Comparison of ENCODE assay signal across 1 cellular context in genomic region chr2:217801711-217802110, GRCh38.
TF ChIP-seq lines count a peak whose summit lies in the region.

No MANE protein-coding gene starts in this region.

TF ChIP-seq in WTC11, 78 proteins besides CTCF, POLR2A, EP300 and RAD21 (continued from another document):
- TF ChIP-seq ATF3 (CRISPR knock-in tag; conservative IDR thresholded peaks at IDR 0.05) = no peak
- TF ChIP-seq, protein P1, sequence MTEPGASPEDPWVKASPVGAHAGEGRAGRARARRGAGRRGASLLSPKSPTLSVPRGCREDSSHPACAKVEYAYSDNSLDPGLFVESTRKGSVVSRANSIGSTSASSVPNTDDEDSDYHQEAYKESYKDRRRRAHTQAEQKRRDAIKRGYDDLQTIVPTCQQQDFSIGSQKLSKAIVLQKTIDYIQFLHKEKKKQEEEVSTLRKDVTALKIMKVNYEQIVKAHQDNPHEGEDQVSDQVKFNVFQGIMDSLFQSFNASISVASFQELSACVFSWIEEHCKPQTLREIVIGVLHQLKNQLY (CRISPR knock-in tag; IDR thresholded peaks at IDR 0.05) = no peak
